ENCODE assay signal across 8 cellular contexts in the genomic region with DNA sequence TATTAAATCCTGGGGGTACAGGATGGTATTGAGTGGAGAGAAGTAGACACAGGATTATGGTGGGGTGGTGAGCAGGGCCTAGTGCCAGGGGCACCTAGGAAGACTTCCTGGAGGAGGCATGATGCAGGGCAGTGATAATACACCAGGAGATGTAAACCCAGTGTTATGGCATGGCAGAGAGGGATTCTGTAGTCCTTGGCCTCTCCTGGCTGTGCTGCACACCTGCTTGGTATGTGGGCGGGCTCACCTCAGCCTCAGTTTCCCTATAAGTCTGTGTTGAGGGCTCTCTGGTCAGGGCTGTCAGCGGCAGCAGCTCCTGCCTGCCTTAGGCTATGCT. TPM values are rescaled to one million over a fixed set of nuclear protein-coding genes. Genes with fewer than 3 reads are reported as not detected.
DNase-seq lines count a peak whose midpoint lies in the region; ATAC-seq and TF ChIP-seq lines count a peak whose summit lies in the region.

No MANE protein-coding gene starts in this region.

- peaks cover 11 to 29% of the 10 kb centered on the region in 2 donors for H3K4me1 ChIP-seq in ascending aorta

- H3K9me3 Mint-ChIP-seq in naive B cell: no peaks in the 10 kb centered on the region

- H3K27ac ChIP-seq in ascending aorta: peak overlapping the region; percentile 42 to 64

- ATAC-seq in naive B cell (ENCODE audit: low read depth in 2 of 2) (no peak), left lobe of liver (no peak)

- POLR2A ChIA-PET in AG04449 (lab: Yijun Ruan, JAX): interaction anchor here (1.2 to 2.5 kb wide), 4 partner anchors 15 to 144 kb away, joined by 3 to 50 read pairs (median 20); a partner anchor contains a TSS

- peak overlapping the region in 3 of 6 donors; percentile 50 to 89 (median 81) for H3K27ac Mint-ChIP-seq in naive B cell

- H3K4me3 Mint-ChIP-seq in naive B cell: peak overlapping the region in 6 of 8 donors; percentile 57 to 88 (median 82)

- TF ChIP-seq CTCF in AG04449 (IDR thresholded peaks at IDR 0.05; ENCODE audit: insufficient read depth, low read length, missing control alignments) (no peak), HFF-Myc (IDR thresholded peaks at IDR 0.05; ENCODE audit: low read depth, low read length, missing control alignments) (no peak), ascending aorta (IDR thresholded peaks at IDR 0.05) (no peak)

- CTCF ChIA-PET in AG04449 (lab: Yijun Ruan, JAX): interaction anchor here (0.8 to 26.0 kb wide), 14 partner anchors 9 to 203 kb away, joined by 3 to 430 read pairs (median 7); a partner anchor contains a TSS

- H3K36me3 ChIP-seq in ascending aorta: peaks cover 3% of the 10 kb centered on the region in 2 donors

- H3K4me3 ChIP-seq in AG04449 (ENCODE audit: low read depth, low read length) (peak overlapping the region; percentile 27), HFF-Myc (replicated peaks; ENCODE audit: low read depth, low read length) (peak overlapping the region; percentile 68), ascending aorta (no peak overlapping the region)

- H3K9me3 ChIP-seq in ascending aorta: no peaks in the 10 kb centered on the region

- intact Hi-C loops in ascending aorta (cut with DNase I): loop anchor here (2.0 kb wide), 1 partner anchor 20 kb away; no protein-coding TSS in a partner anchor

- DNase-seq in AG04449 (ENCODE audit: low read depth, low spot score): no peak
- DNase-seq in HFF-Myc (ENCODE audit: extremely low read depth, low read depth): no peak
- no peak for DNase-seq in ascending aorta (ENCODE audit: low spot score in 2 of 2)
- DNase-seq in naive B cell: no peak
- DNase-seq in epidermal melanocyte (ENCODE audit: insufficient read length, low spot score): no peak
- no peak for DNase-seq in superior temporal gyrus (ENCODE audit: extremely low spot score)
- no peak for DNase-seq in left lobe of liver (ENCODE audit: low spot score)
- DNase-seq in DMS153 treated with DMSO at 0.1 percent for 48 hours (lab: John Stamatoyannopoulos, UW; ENCODE audit: unreplicated experiment): no peak

- H3K36me3 Mint-ChIP-seq in naive B cell: peaks cover 0 to under 1% of the 10 kb centered on the region in 2 donors

- peaks cover 39 to 55% (median 45%) of the 10 kb centered on the region in 3 donors for H3K4me1 Mint-ChIP-seq in naive B cell

- no peaks in the 10 kb centered on the region for H3K27me3 Mint-ChIP-seq in naive B cell

- H3K27me3 ChIP-seq in ascending aorta: no peaks in the 10 kb centered on the region

RNA-seq across cellular contexts. Expression of a gene that starts 2.2 kb away (rescaled TPM):
- total RNA-seq in ascending aorta (10.6 TPM), left lobe of liver (40.9 TPM)
- polyA plus RNA-seq in naive B cell (ENCODE audit: low read depth in 6 of 6): 10 to 100 TPM in 1 of 6 donors, 1 to 10 TPM in 5; 4.0 to 14.3 (median 7.6) TPM

RNA-seq across cellular contexts. Expression of a gene that starts 14.8 kb away (rescaled TPM):
- 2,009 TPM for total RNA-seq in ascending aorta
- polyA plus RNA-seq in naive B cell (ENCODE audit: low read depth in 6 of 6): 10 to 100 TPM in 4 of 6 donors, 1 to 10 TPM in 2; 4.1 to 35.3 (median 12.8) TPM
- 115 TPM for total RNA-seq in left lobe of liver

RNA-seq across cellular contexts. Expression of a gene that starts 21.2 kb away (rescaled TPM):
- total RNA-seq in ascending aorta (33.7 TPM), left lobe of liver (3.0 TPM)
- 1 to 10 TPM; 2.7 to 8.0 (median 3.2) TPM for polyA plus RNA-seq in naive B cell (ENCODE audit: low read depth in 6 of 6)

RNA-seq across cellular contexts. Expression of a gene that starts 25.5 kb away (rescaled TPM):
- total RNA-seq in ascending aorta (4.0 TPM), left lobe of liver (9.9 TPM)
- polyA plus RNA-seq in naive B cell (ENCODE audit: low read depth in 6 of 6): 10 to 100 TPM; 35.7 to 60.6 (median 40.2) TPM

RNA-seq across cellular contexts. Expression of a gene that starts 36.2 kb away (rescaled TPM):
- 253 TPM for total RNA-seq in ascending aorta
- polyA plus RNA-seq in naive B cell (ENCODE audit: low read depth in 6 of 6): 10 to 100 TPM; 13.7 to 19.5 (median 16.2) TPM
- total RNA-seq in left lobe of liver: 15.7 TPM

Comparison
In these comparisons a context has a peak if more than half of its experiments do, and no peak if none do; other contexts are left out.
1. H3K4me3 ChIP-seq: peak in AG04449 (single experiment) and HFF-Myc (single experiment); none in ascending aorta (0 of 2).
2. RNA of a gene that starts 14.8 kb away (total RNA-seq): 2,009 TPM in ascending aorta (single experiment); 115 TPM in left lobe of liver (single experiment); every median in the first group is over 10 times any median in the second.